In genomic region chr6:169921853-169922779, GRCh38 we compare ENCODE assay signal across 1 cellular context.
TF ChIP-seq lines count a peak whose summit lies in the region.

No MANE protein-coding gene starts in this region.

TF ChIP-seq in HepG2, 621 proteins besides CTCF, POLR2A, EP300 and RAD21 (continued from another document and continues in another):
- TF ChIP-seq ZBTB4 (CRISPR knock-in tag; IDR thresholded peaks at IDR 0.05; ENCODE audit: borderline replicate concordance) (no peak), ZSCAN25 (CRISPR knock-in tag; IDR thresholded peaks at IDR 0.05) (no peak), HNF1A (IDR thresholded peaks at IDR 0.05; ENCODE audit: low read depth) (peak; percentile 78), HNF1A (CRISPR knock-in tag; IDR thresholded peaks at IDR 0.05; ENCODE audit: borderline replicate concordance) (peak; percentile 84), NFKB2 (CRISPR knock-in tag; IDR thresholded peaks at IDR 0.05; ENCODE audit: borderline replicate concordance) (0 out of 2 replicates have a peak, but pooled peaks have one; percentile 51), TAF1 (CRISPR knock-in tag; IDR thresholded peaks at IDR 0.05) (peak; percentile 60; the same call in 1 of the 2 replicates), ZBTB40 (IDR thresholded peaks at IDR 0.05) (no peak), ZBTB40 (CRISPR knock-in tag; IDR thresholded peaks at IDR 0.05) (no peak; the same call in 1 of the 2 replicates), ZNF557 (CRISPR knock-in tag; IDR thresholded peaks at IDR 0.05) (peak; percentile 69; the same call in 1 of the 2 replicates), SMC3 (IDR thresholded peaks at IDR 0.05; ENCODE audit: low read length) (no peak), YEATS4 (CRISPR knock-in tag; IDR thresholded peaks at IDR 0.05; ENCODE audit: borderline replicate concordance) (no peak; the same call in 1 of the 2 replicates), ARID5B (CRISPR knock-in tag; IDR thresholded peaks at IDR 0.05) (peak; percentile 61; the same call in 1 of the 2 replicates), ZKSCAN8 (CRISPR knock-in tag; IDR thresholded peaks at IDR 0.05; ENCODE audit: borderline replicate concordance) (no peak), ZIK1 (CRISPR knock-in tag; IDR thresholded peaks at IDR 0.05; ENCODE audit: borderline replicate concordance, low read depth) (no peak; the same call in 1 of the 2 replicates), SALL2 (CRISPR knock-in tag; IDR thresholded peaks at IDR 0.05) (0 out of 2 replicates have a peak, but pooled peaks have one; percentile 57), ZSCAN20 (CRISPR knock-in tag; IDR thresholded peaks at IDR 0.05; ENCODE audit: borderline replicate concordance) (no peak; the same call in 1 of the 2 replicates), SMARCE1 (IDR thresholded peaks at IDR 0.05; ENCODE audit: borderline replicate concordance) (no peak), ZGPAT (CRISPR knock-in tag; IDR thresholded peaks at IDR 0.05) (no peak), ATRX (CRISPR knock-in tag; IDR thresholded peaks at IDR 0.05; ENCODE audit: borderline replicate concordance) (no peak), ZBTB34 (CRISPR knock-in tag; IDR thresholded peaks at IDR 0.05) (0 out of 2 replicates have a peak, but pooled peaks have one; percentile 23), ZNF816 (CRISPR knock-in tag; IDR thresholded peaks at IDR 0.05; ENCODE audit: borderline replicate concordance) (no peak), HOMEZ (CRISPR knock-in tag; IDR thresholded peaks at IDR 0.05; ENCODE audit: low read depth) (peak; percentile 69), SRSF1 (optimal IDR thresholded peaks at IDR 0.05; ENCODE audit: low read depth, low read length) (peak; percentile 26), ZNF891 (CRISPR knock-in tag; IDR thresholded peaks at IDR 0.05) (no peak; the same call in 1 of the 2 replicates), ZNF33B (CRISPR knock-in tag; IDR thresholded peaks at IDR 0.05) (no peak), DMAP1 (CRISPR knock-in tag; IDR thresholded peaks at IDR 0.05) (no peak)
